In genomic region chr11:44572884-44573283, GRCh38 we compare ENCODE assay signal across 1 cellular context.
TF ChIP-seq lines count a peak whose summit lies in the region.

No MANE protein-coding gene starts in this region.

TF ChIP-seq in IMR-90, 13 proteins besides CTCF, POLR2A, EP300 and RAD21 (continued from another document):
- TF ChIP-seq ELK1 (IDR thresholded peaks at IDR 0.05; ENCODE audit: borderline replicate concordance, low read depth, low read length) (no peak), RCOR1 (IDR thresholded peaks at IDR 0.05; ENCODE audit: insufficient replicate concordance, low read length) (no peak), MXI1 (IDR thresholded peaks at IDR 0.05; ENCODE audit: borderline replicate concordance, low read depth, low read length) (no peak), CEBPB (IDR thresholded peaks at IDR 0.05; ENCODE audit: low read depth, low read length) (no peak), BHLHE40 (IDR thresholded peaks at IDR 0.05; ENCODE audit: low read depth, low read length) (no peak), NFE2L2 (IDR thresholded peaks at IDR 0.05; ENCODE audit: low read depth, low read length) (no peak), FOS (IDR thresholded peaks at IDR 0.05; ENCODE audit: low read depth, low read length) (no peak), RFX5 (IDR thresholded peaks at IDR 0.05; ENCODE audit: low read depth, low read length) (no peak), MAFK (IDR thresholded peaks at IDR 0.05; ENCODE audit: low read depth, low read length) (no peak), CHD1 (IDR thresholded peaks at IDR 0.05; ENCODE audit: low read depth, low read length) (no peak)
TF ChIP-seq in IMR-90: peak in this region for 0.
